In the genomic region with DNA sequence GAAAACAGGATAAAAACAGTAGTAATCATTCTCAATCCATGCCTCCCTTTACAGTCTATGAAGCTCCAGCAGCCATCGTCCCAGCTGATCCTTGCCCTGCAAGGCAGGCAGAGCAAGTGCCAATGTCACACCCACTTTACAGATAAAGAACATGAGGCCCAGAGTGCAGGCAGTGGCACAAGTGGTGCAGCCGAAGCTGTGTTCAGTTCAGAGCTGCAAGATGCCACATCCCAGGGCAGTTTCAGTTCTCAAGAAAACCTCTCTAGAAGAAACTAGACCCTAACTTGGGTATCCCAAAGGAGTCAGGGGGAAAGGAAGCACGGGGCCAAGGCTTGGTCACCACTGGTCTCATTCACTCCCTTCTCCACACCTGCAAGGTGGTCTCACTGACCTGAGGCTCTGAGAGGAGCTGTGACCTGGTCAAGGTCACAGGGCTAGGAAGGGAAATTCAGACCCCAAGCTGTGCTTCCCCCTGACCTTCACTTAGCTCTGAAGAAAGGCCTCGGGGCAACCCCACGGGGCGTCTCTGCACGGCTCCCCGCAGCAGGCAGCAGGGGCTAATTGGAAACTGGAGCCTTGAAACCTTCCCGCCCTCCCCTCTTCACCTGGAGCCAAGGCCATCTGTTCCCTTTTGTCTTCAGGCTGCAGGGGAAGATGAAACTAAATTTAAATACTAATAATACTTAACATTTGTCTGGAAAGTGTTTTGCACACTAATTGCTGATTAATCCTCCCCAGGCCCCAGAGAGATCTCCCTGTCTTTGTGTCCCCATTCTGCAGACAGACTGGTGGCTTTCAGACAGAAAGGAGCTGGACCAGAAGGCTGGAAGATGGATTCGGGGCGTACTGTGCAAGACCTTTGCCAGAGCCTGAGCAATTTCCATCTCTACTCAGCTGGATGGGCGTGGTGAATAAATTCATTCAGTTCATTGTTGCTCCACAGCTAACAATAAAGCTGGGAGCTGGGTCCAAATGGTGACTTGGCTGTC, we compare ENCODE assay signal across 1 cellular context.
TF ChIP-seq lines count a peak whose summit lies in the region.

No MANE protein-coding gene starts in this region.

TF ChIP-seq in GM12878, 131 proteins besides CTCF, POLR2A, EP300 and RAD21:
- TF ChIP-seq, protein P1, sequence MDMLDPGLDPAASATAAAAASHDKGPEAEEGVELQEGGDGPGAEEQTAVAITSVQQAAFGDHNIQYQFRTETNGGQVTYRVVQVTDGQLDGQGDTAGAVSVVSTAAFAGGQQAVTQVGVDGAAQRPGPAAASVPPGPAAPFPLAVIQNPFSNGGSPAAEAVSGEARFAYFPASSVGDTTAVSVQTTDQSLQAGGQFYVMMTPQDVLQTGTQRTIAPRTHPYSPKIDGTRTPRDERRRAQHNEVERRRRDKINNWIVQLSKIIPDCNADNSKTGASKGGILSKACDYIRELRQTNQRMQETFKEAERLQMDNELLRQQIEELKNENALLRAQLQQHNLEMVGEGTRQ (IDR thresholded peaks at IDR 0.05; ENCODE audit: borderline replicate concordance, low read depth, low read length), result no peak
- no peak for TF ChIP-seq FOXM1 (IDR thresholded peaks at IDR 0.05; ENCODE audit: low read depth, low read length)
- TF ChIP-seq KAT2A (conservative IDR thresholded peaks at IDR 0.05; ENCODE audit: control insufficient read depth, low read depth, low read length), result no peak
TF ChIP-seq in GM12878: peak in this region for 0.
